Comparison of ENCODE assay signal across 18 cellular contexts in the genomic region with DNA sequence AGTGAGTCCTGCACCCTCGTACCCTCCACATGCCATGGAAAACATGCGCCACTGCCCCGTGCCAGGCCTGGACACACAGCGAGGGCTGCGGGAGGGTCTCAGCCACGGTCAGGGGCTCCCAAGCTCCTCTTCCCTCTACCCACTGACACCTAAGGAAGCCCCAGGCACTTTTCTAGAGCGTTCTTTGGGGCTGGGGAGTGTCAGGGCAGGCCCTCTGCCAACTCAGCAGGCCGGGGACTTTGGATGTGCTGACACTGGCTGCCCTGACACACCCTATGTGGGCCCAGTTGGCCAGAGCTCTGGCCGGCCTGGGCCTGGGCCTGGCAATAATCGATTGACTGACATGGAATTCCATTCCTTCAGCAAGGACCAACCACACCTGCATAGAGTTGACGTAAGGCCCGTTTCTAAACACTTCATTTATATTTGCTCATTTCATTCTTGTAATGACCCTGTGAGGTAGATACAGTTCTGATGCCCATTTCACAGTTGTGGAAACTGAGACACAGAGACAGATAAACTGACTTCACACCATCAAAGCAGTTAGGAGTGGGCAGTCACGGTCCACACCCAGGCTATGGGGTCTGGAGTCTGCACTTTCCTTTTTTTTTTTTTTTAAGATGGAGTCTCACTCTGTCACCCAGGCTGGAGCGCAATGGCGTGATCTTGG.
DNase-seq lines count a peak whose midpoint lies in the region; ATAC-seq and TF ChIP-seq lines count a peak whose summit lies in the region.
"Had no signal": no experiment of that assay in that cellular context is flagged by ENCODE, and none has a peak within 500 bp of the region (broad histone marks: within the 10 kb centered on the region; RNA-seq: fewer than 3 reads in every experiment).

No MANE protein-coding gene starts in this region.

- no peak overlapping the region for H4K5ac ChIP-seq in H9 (ENCODE audit: insufficient read length, low read depth, low read length)

- no peak overlapping the region for H2BK5ac ChIP-seq in H9 (ENCODE audit: insufficient read length, low read length)

- H3T11ph ChIP-seq in H9 (ENCODE audit: low read length) = no peak overlapping the region

- peak overlapping the region in 2 of 3 donors; percentile 35 to 75 for H3K27ac Mint-ChIP-seq in CD4-positive, CD25-positive, alpha-beta regulatory T cell
- H3K27ac Mint-ChIP-seq in H9 = peak overlapping the region in 2 of 3 experiments; percentile 25 to 36; a peak in 2 of 7 replicates
- peak overlapping the region; percentile 74 to 81 for H3K27ac Mint-ChIP-seq in effector memory CD8-positive, alpha-beta T cell
- peak overlapping the region; percentile 54 to 81 for H3K27ac Mint-ChIP-seq in natural killer cell treated with Interleukin-12 subunit alpha and Interleukin-12 subunit beta and Interleukin-15 and Interleukin-18, amount 100 ng/mL, for 72 hours

- H3K4me2 ChIP-seq in H9 (ENCODE audit: insufficient read depth, insufficient read length, low read length) = no peak overlapping the region

- no peaks in the 10 kb centered on the region for H4K20me1 ChIP-seq in H9 (ENCODE audit: control insufficient read depth, insufficient read depth, insufficient read length)

- no peaks in the 10 kb centered on the region for H3K36me3 Mint-ChIP-seq in CD4-positive, CD25-positive, alpha-beta regulatory T cell
- H3K36me3 Mint-ChIP-seq in H9 (ENCODE audit: insufficient read depth in 1 of 3, low read depth in 3 of 3) = no peaks in the 10 kb centered on the region
- peaks cover 17% of the 10 kb centered on the region for H3K36me3 Mint-ChIP-seq in effector memory CD8-positive, alpha-beta T cell (ENCODE audit: insufficient read depth)
- no peaks in the 10 kb centered on the region for H3K36me3 Mint-ChIP-seq in natural killer cell treated with Interleukin-12 subunit alpha and Interleukin-12 subunit beta and Interleukin-15 and Interleukin-18, amount 100 ng/mL, for 72 hours

- no peak for DNase-seq in CD4-positive, CD25-positive, alpha-beta regulatory T cell
- DNase-seq in H9 (no peak), GM10248 (ENCODE audit: extremely low spot score) (no peak), SIG-M5 treated with dmso at 0.1 percent for 504 hours (lab: John Stamatoyannopoulos, UW; ENCODE audit: unreplicated experiment) (no peak)
- no peak for DNase-seq in effector memory CD8-positive, alpha-beta T cell
- no peak for DNase-seq in natural killer cell treated with Interleukin-12 subunit alpha and Interleukin-12 subunit beta and Interleukin-15 and Interleukin-18, amount 100 ng/mL, for 72 hours (ENCODE audit: low spot score)
- DNase-seq: Caco-2; effector CD4-positive, alpha-beta T cell; EL; KG1; NCI-H1092; NCI-H2029 treated with DMSO at 0.1 percent for 48 hours; stimulated activated naive CD4-positive, alpha-beta T cell treated with Interleukin-2 at 50 U/mL for 16 hours; WERI-Rb-1 had no signal

- POLR2A ChIA-PET in GM10248 (lab: Yijun Ruan, JAX) = no interaction called here

- WGBS in H9 (ENCODE audit: extremely low coverage, insufficient read length, low lambda C conversion rate) = no CpG with 5 or more reads among the region's 15 CpGs

- no peaks in the 10 kb centered on the region for H3K27me3 ChIP-seq in CD4-positive, CD25-positive, alpha-beta regulatory T cell (ENCODE audit: control insufficient read depth, insufficient read depth, low read length)
- no peaks in the 10 kb centered on the region for H3K27me3 ChIP-seq in H9 (ENCODE audit: insufficient read depth, low read length)

- H2BK20ac ChIP-seq in H9 (ENCODE audit: low read depth, low read length, poor library complexity, severe bottlenecking) = no peak overlapping the region

- H3K4me1 Mint-ChIP-seq in CD4-positive, CD25-positive, alpha-beta regulatory T cell = peaks cover 0 to 75% (median 27%) of the 10 kb centered on the region in 4 donors
- peaks cover 26 to 36% of the 10 kb centered on the region in 2 experiments for H3K4me1 Mint-ChIP-seq in H9
- peaks cover 47 to 60% of the 10 kb centered on the region in 2 donors for H3K4me1 Mint-ChIP-seq in effector memory CD8-positive, alpha-beta T cell (ENCODE audit: low read depth in 2 of 2)
- H3K4me1 Mint-ChIP-seq in natural killer cell treated with Interleukin-12 subunit alpha and Interleukin-12 subunit beta and Interleukin-15 and Interleukin-18, amount 100 ng/mL, for 72 hours (ENCODE audit: low read depth in 2 of 2) = peaks cover 32 to 33% of the 10 kb centered on the region in 2 donors

- H3K9me3 ChIP-seq in CD4-positive, CD25-positive, alpha-beta regulatory T cell (ENCODE audit: control insufficient read depth in 2 of 2, low read length in 2 of 2) = no peaks in the 10 kb centered on the region
- no peaks in the 10 kb centered on the region for H3K9me3 ChIP-seq in H9 (ENCODE audit: control insufficient read depth, low read depth, low read length)
- H3K9me3 ChIP-seq: Caco-2, HAP-1 had no signal

- H3K23ac ChIP-seq in H9 (ENCODE audit: insufficient read length, low read depth, low read length) = no peak overlapping the region

- H2BK15ac ChIP-seq in H9 (ENCODE audit: low read depth, low read length) = no peak overlapping the region

- H3K79me1 ChIP-seq in H9 (ENCODE audit: insufficient read depth, low read depth, low read length, poor library complexity, severe bottlenecking) = no peaks in the 10 kb centered on the region

- H4K91ac ChIP-seq in H9 (ENCODE audit: insufficient read length, low read depth, low read length) = no peak overlapping the region

- H2AFZ ChIP-seq in H9 (ENCODE audit: low read length) = no peak overlapping the region

- H3K4ac ChIP-seq in H9 (ENCODE audit: low read depth, low read length) = no peak overlapping the region

- H3K9me3 Mint-ChIP-seq in CD4-positive, CD25-positive, alpha-beta regulatory T cell = no peaks in the 10 kb centered on the region
- H3K9me3 Mint-ChIP-seq in H9 = no peaks in the 10 kb centered on the region
- H3K9me3 Mint-ChIP-seq in effector memory CD8-positive, alpha-beta T cell = no peaks in the 10 kb centered on the region
- no peaks in the 10 kb centered on the region for H3K9me3 Mint-ChIP-seq in natural killer cell treated with Interleukin-12 subunit alpha and Interleukin-12 subunit beta and Interleukin-15 and Interleukin-18, amount 100 ng/mL, for 72 hours
- H3K9me3 Mint-ChIP-seq: nephron had no signal

- H3K14ac ChIP-seq in H9 (ENCODE audit: insufficient read depth, low read length) = no peak overlapping the region; the same call in 1 of the 2 replicates

- H2AK5ac ChIP-seq in H9 (ENCODE audit: insufficient read length, low read length) = no peak overlapping the region

- CTCF ChIA-PET in GM10248 (lab: Yijun Ruan, JAX) = interaction anchor here (1.6 kb wide), 1 partner anchor 73 kb away, joined by 4 read pairs; no protein-coding TSS in a partner anchor

- H3K23me2 ChIP-seq in H9 (ENCODE audit: insufficient read length, low read depth, low read length, poor library complexity, severe bottlenecking) = no peaks in the 10 kb centered on the region

- H4K8ac ChIP-seq in H9 (replicated peaks; ENCODE audit: insufficient read length, low read depth, low read length) = no peak overlapping the region

- no peaks in the 10 kb centered on the region for H3K27me3 Mint-ChIP-seq in CD4-positive, CD25-positive, alpha-beta regulatory T cell
- H3K27me3 Mint-ChIP-seq in H9 (ENCODE audit: low read depth) = peaks cover 4% of the 10 kb centered on the region
- H3K27me3 Mint-ChIP-seq in effector memory CD8-positive, alpha-beta T cell = no peaks in the 10 kb centered on the region
- H3K27me3 Mint-ChIP-seq in natural killer cell treated with Interleukin-12 subunit alpha and Interleukin-12 subunit beta and Interleukin-15 and Interleukin-18, amount 100 ng/mL, for 72 hours = no peaks in the 10 kb centered on the region

- no peak overlapping the region for H3K18ac ChIP-seq in H9 (ENCODE audit: insufficient read length, low read depth, low read length)

- no peak overlapping the region for H2BK12ac ChIP-seq in H9 (ENCODE audit: insufficient read length, low read depth, low read length)

- no peak for ATAC-seq in CD4-positive, CD25-positive, alpha-beta regulatory T cell (ENCODE audit: low read depth in 2 of 2)
- no peak for ATAC-seq in effector memory CD8-positive, alpha-beta T cell (replicated peaks)
- no peak for ATAC-seq in natural killer cell treated with Interleukin-12 subunit alpha and Interleukin-12 subunit beta and Interleukin-15 and Interleukin-18, amount 100 ng/mL, for 72 hours
- no peak for ATAC-seq in HG02623 (IDR thresholded peaks at IDR 0.05; ENCODE audit: unreplicated experiment)
- no peak for ATAC-seq in GM19328 (IDR thresholded peaks at IDR 0.05; ENCODE audit: unreplicated experiment)

- no peak overlapping the region for H3K56ac ChIP-seq in H9 (ENCODE audit: insufficient read length, low read depth, low read length)

- no peak overlapping the region for H2BK120ac ChIP-seq in H9 (ENCODE audit: low read depth, low read length, poor library complexity, severe bottlenecking)

- H3K9ac ChIP-seq in H9 (ENCODE audit: extremely low read depth, insufficient read length, low read length) = no peak overlapping the region

- no peaks in the 10 kb centered on the region for H3K36me3 ChIP-seq in CD4-positive, CD25-positive, alpha-beta regulatory T cell (ENCODE audit: control insufficient read depth, insufficient read depth, low read length)
- H3K36me3 ChIP-seq: HAP-1, WERI-Rb-1 had no signal

- H3K4me1 ChIP-seq in CD4-positive, CD25-positive, alpha-beta regulatory T cell (ENCODE audit: control insufficient read depth, insufficient read depth, low read length, poor library complexity, severe bottlenecking) = peaks cover 36% of the 10 kb centered on the region
- H3K4me1 ChIP-seq in H9 (ENCODE audit: insufficient read depth, low read length) = no peaks in the 10 kb centered on the region; the same call in 1 of the 2 replicates
- H3K4me1 ChIP-seq: HAP-1 had no signal

- H3K4me3 Mint-ChIP-seq in CD4-positive, CD25-positive, alpha-beta regulatory T cell = no peak overlapping the region
- no peak overlapping the region; a peak in 1 of 5 replicates for H3K4me3 Mint-ChIP-seq in H9
- H3K4me3 Mint-ChIP-seq in effector memory CD8-positive, alpha-beta T cell = no peak overlapping the region
- no peak overlapping the region for H3K4me3 Mint-ChIP-seq in natural killer cell treated with Interleukin-12 subunit alpha and Interleukin-12 subunit beta and Interleukin-15 and Interleukin-18, amount 100 ng/mL, for 72 hours
- H3K4me3 Mint-ChIP-seq: nephron had no signal

- H3K79me2 ChIP-seq in H9 (ENCODE audit: insufficient read depth, low read length) = no peaks in the 10 kb centered on the region

- no peak overlapping the region for H3K4me3 ChIP-seq in CD4-positive, CD25-positive, alpha-beta regulatory T cell (ENCODE audit: low read depth, low read length)
- H3K4me3 ChIP-seq: HAP-1 had no signal

- TF ChIP-seq CTCF in H9 (conservative IDR thresholded peaks at IDR 0.05) (no peak), GM10248 (IDR thresholded peaks at IDR 0.05; ENCODE audit: control extremely low read depth, extremely low read depth, low read depth, missing control alignments) (no peak)

- H3K27ac ChIP-seq in CD4-positive, CD25-positive, alpha-beta regulatory T cell (ENCODE audit: insufficient read depth, low read length, poor library complexity, severe bottlenecking) = no peak overlapping the region
- H3K27ac ChIP-seq in H9 (ENCODE audit: insufficient read length, low read depth, low read length) = no peak overlapping the region
- H3K27ac ChIP-seq: WERI-Rb-1 had no signal
